In the genomic region with DNA sequence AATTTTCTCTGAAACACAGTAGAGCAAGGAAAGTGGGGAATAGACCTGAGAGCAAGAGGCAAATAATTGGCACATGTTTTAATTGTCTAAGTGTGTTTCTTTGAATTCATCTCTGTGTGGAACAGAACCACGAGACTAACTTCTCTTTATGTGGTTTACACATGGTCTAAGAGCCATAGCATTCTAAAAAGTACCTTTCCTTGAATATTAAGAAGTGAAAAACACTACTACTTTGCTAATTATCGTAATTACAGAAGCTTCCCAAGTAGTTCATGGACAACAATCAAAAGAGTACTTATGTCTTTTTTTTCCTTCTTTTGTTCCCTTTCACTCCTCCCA, we compare ENCODE assay signal across 12 cellular contexts. TPM values are rescaled to one million over a fixed set of nuclear protein-coding genes. Genes with fewer than 3 reads are reported as not detected.
DNase-seq lines count a peak whose midpoint lies in the region; ATAC-seq and TF ChIP-seq lines count a peak whose summit lies in the region.
"Had no signal": no experiment of that assay in that cellular context is flagged by ENCODE, and none has a peak within 500 bp of the region (broad histone marks: within the 10 kb centered on the region; RNA-seq: fewer than 3 reads in every experiment).

No MANE protein-coding gene starts in this region.

- no peaks in the 10 kb centered on the region for H3F3A ChIP-seq in PC-9 (ENCODE audit: insufficient read depth, low read depth)

- H3K27me3 ChIP-seq in PC-9 (ENCODE audit: insufficient read depth, low read depth): no peaks in the 10 kb centered on the region
- H3K27me3 ChIP-seq: transverse colon had no signal

- no peaks in the 10 kb centered on the region for H3K79me2 ChIP-seq in PC-9 (ENCODE audit: low read depth)

- H3K27me3 Mint-ChIP-seq in IgD-negative memory B cell (peaks cover 2% of the 10 kb centered on the region), memory B cell (no peaks in the 10 kb centered on the region)

- BruUV-seq in PC-9 (replicated peaks; lab: Mats Ljungman, UMichigan): no TSS peak

- peak overlapping the region in 3 of 4 donors; percentile 75 to 87 (median 79) for H3K4me3 Mint-ChIP-seq in IgD-negative memory B cell
- peak overlapping the region; percentile 49 for H3K4me3 Mint-ChIP-seq in memory B cell

- POLR2A ChIA-PET in PC-9 (lab: Charles Lee; ENCODE audit: unreplicated experiment): no interaction called here

- H3K9me3 ChIP-seq in PC-9 (ENCODE audit: insufficient read depth, low read depth): no peaks in the 10 kb centered on the region
- H3K9me3 ChIP-seq: transverse colon had no signal

- H3K4me3 ChIP-seq in PC-9: no peak overlapping the region
- H3K4me3 ChIP-seq: transverse colon had no signal

- H3K4me2 ChIP-seq in PC-9: no peak overlapping the region

- H3K4me1 Mint-ChIP-seq in IgD-negative memory B cell (peaks cover 24 to 34% (median 29%) of the 10 kb centered on the region in 3 donors), memory B cell (peaks cover 18% of the 10 kb centered on the region)

- TF ChIP-seq CTCF in PC-9 (conservative IDR thresholded peaks at IDR 0.05): no peak

- H3K9me3 Mint-ChIP-seq in IgD-negative memory B cell (no peaks in the 10 kb centered on the region), memory B cell (no peaks in the 10 kb centered on the region)

- no peaks in the 10 kb centered on the region for H3K36me3 ChIP-seq in PC-9 (ENCODE audit: low read depth)
- H3K36me3 ChIP-seq: transverse colon had no signal

- intact Hi-C loops in PC-9 (cut with micrococcal nuclease; ENCODE audit: unreplicated experiment): no loop called here

- H2AFZ ChIP-seq in PC-9: no peak overlapping the region

- H3K27ac Mint-ChIP-seq in IgD-negative memory B cell (peak overlapping the region; percentile 87 to 96 (median 95)), memory B cell (peak overlapping the region; percentile 90)

- no peaks in the 10 kb centered on the region for H3K4me1 ChIP-seq in PC-9 (replicated peaks; ENCODE audit: insufficient read depth)
- H3K4me1 ChIP-seq: transverse colon had no signal

- no peaks in the 10 kb centered on the region for H3K9me2 ChIP-seq in PC-9 (ENCODE audit: insufficient read depth)

- H4K20me1 ChIP-seq in PC-9 (ENCODE audit: insufficient read depth): no peaks in the 10 kb centered on the region

- no peak overlapping the region for H3K27ac ChIP-seq in PC-9
- H3K27ac ChIP-seq: transverse colon had no signal

- H3K36me3 Mint-ChIP-seq in IgD-negative memory B cell (peaks cover 5% of the 10 kb centered on the region), memory B cell (peaks cover 6% of the 10 kb centered on the region)

- CTCF ChIA-PET in PC-9 (lab: Charles Lee): no interaction called here

- peak; percentile 34 for ATAC-seq in GM18511 (IDR thresholded peaks at IDR 0.05; ENCODE audit: unreplicated experiment)
- ATAC-seq in GM21390 (IDR thresholded peaks at IDR 0.05; ENCODE audit: unreplicated experiment): peak; percentile 21
- ATAC-seq in memory B cell (ENCODE audit: low read depth): peak; percentile 81
- ATAC-seq in HG02938 (IDR thresholded peaks at IDR 0.05; ENCODE audit: unreplicated experiment): no peak

- DNase-seq in memory B cell (ENCODE audit: low spot score in 2 of 2) (no peak), PC-9 (no peak), NCI-H2227 treated with DMSO at 0.1 percent for 48 hours (lab: John Stamatoyannopoulos, UW) (no peak)
- DNase-seq: activated CD4-positive, CD25-positive, alpha-beta regulatory T cell treated with anti-CD3 and anti-CD28 coated beads, Interleukin-2, amount 50 U/mL, for 72 hours; mammary epithelial cell; NCI-H2081; Right ventricle myocardium superior; transverse colon had no signal

RNA-seq across cellular contexts. Expression of a gene that starts 2.9 kb away (rescaled TPM):
- polyA plus RNA-seq in IgD-negative memory B cell: 122 TPM
- 0.13 and 0.31 TPM in 2 replicates for total RNA-seq in PC-9 (2021)
